8 cellular contexts compared by ENCODE assay signal in genomic region chr1:54694771-54695170, GRCh38. TPM values are rescaled to one million over a fixed set of nuclear protein-coding genes. Genes with fewer than 3 reads are reported as not detected.
"Had no signal": no experiment of that assay in that cellular context is flagged by ENCODE, and none has a peak within 500 bp of the region (broad histone marks: within the 10 kb centered on the region; RNA-seq: fewer than 3 reads in every experiment).

No MANE protein-coding gene starts in this region.

- ATAC-seq: GM12878 had no signal

- H3K4me3 ChIP-seq: GM12878 had no signal

- FAIRE-seq: G401.6, GM12878, GM12891, GM12892, GM18507, GM19239 had no signal

- DNase-seq: GDM1, GF-D8 had no signal

RNA-seq across cellular contexts. Expression of gene MROH7, which starts 53.2 kb away (rescaled TPM):
- polyA plus RNA-seq: GM12878 had no signal
